ENCODE assay signal across 27 cellular contexts in the genomic region with DNA sequence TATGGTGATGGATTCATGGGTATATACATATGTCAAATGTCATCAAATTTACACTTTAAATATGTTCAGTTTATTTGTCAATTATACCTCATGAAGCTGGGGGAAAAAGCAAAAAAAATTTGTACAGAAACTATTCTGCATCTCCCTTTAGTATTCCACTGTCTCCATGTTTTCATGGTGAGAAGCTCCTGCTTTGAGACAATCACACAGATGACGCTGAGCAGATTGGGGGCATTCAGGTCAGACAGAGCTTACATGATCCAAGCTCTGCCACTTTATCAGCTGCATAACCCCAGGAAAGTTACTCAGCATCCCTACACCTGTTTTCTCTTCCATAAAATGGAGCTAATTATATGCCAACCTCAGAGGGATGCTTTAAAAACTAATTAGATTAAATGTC.
"Had no signal": no experiment of that assay in that cellular context is flagged by ENCODE, and none has a peak within 500 bp of the region (broad histone marks: within the 10 kb centered on the region; RNA-seq: fewer than 3 reads in every experiment).

No MANE protein-coding gene starts in this region.

- ATAC-seq: activated CD4-positive, alpha-beta T cell treated with anti-CD3 and anti-CD28 coated beads for 36 hours; activated CD8-positive, alpha-beta memory T cell treated with anti-CD3 and anti-CD28 coated beads, Interleukin-2, amount 10 ng/mL, durations not matched to agents 7 days and 5 days; activated CD8-positive, alpha-beta T cell treated with anti-CD3 and anti-CD28 coated beads, Interleukin-2, amount 10 ng/mL, durations not matched to agents 7 days and 5 days; esophagus mucosa had no signal

- DNase-seq: activated CD4-positive, alpha-beta memory T cell treated with anti-CD3 and anti-CD28 coated beads for 36 hours; activated CD4-positive, alpha-beta T cell treated with anti-CD3 and anti-CD28 coated beads for 36 hours; activated CD4-positive, alpha-beta T cell treated with anti-CD3 and anti-CD28 coated beads, Interleukin-2, amount 10 ng/mL, durations not matched to agents 24 days and 14 days; activated CD4-positive, CD25-positive, alpha-beta regulatory T cell; activated CD4-positive, CD25-positive, alpha-beta regulatory T cell treated with anti-CD3 and anti-CD28 coated beads, Interleukin-2, amount 50 U/mL, for 72 hours; activated CD8-positive, alpha-beta memory T cell treated with anti-CD3 and anti-CD28 coated beads, Interleukin-2, amount 10 ng/mL, durations not matched to agents 7 days and 5 days; activated CD8-positive, alpha-beta memory T cell treated with anti-CD3 and anti-CD28 coated beads, Interleukin-2, amount 50 U/mL, for 4 hours; activated CD8-positive, alpha-beta T cell treated with anti-CD3 and anti-CD28 coated beads, Interleukin-2, amount 10 ng/mL, durations not matched to agents 7 days and 5 days; activated effector memory CD4-positive, alpha-beta T cell treated with anti-CD3 and anti-CD28 coated beads, Interleukin-2, amount 50 U/mL, for 16 hours; activated naive CD4-positive, alpha-beta T cell; activated naive CD4-positive, alpha-beta T cell treated with anti-CD3 and anti-CD28 coated beads, Interleukin-2, amount 10 ng/mL, durations not matched to agents 7 days and 5 days; activated T-cell treated with anti-CD3 and anti-CD28 coated beads, Interleukin-2, amount 50 U/mL, for 1 hour; activated T-cell treated with anti-CD3 and anti-CD28 coated beads, Interleukin-2, amount 50 U/mL, for 48 hours; amniotic stem cell; anterior cingulate cortex; brain microvascular endothelial cell; dorsolateral prefrontal cortex; effector memory CD4-positive, alpha-beta T cell; endodermal cell; foreskin fibroblast; head of caudate nucleus; hippocampal formation; T1000 had no signal

- FAIRE-seq: astrocyte, bronchial epithelial cell, frontal cortex had no signal
